Comparison of ENCODE assay signal across 8 cellular contexts in the genomic region with DNA sequence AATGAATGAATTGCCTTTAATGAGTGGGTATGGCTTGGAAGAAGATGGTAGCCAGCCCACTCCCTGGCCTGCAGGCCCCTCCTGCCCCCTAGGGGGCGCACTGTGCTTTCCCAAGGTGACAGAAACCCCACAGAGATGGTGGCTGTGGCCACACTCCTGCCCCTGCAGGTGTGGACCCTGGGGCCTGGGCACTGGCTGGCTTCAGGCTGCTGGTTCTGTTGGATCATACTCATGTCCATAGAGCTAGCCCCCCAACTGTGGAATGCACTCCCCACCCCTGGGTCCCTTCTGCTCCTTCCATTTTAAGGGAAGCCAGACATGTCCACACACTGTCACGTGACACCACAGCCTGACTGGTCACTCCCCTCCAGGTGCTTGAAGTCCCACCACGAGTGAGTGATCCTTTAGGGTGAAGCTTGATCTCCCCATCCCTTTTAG. TPM values are rescaled to one million over a fixed set of nuclear protein-coding genes. Genes with fewer than 3 reads are reported as not detected.
A peak's percentile ranks its signal among the peaks of the same experiment; 100 is the strongest.
DNase-seq lines count a peak whose midpoint lies in the region; ATAC-seq, FAIRE-seq and TF ChIP-seq lines count a peak whose summit lies in the region.

No MANE protein-coding gene starts in this region.

- no peak overlapping the region for H3K4me2 ChIP-seq in astrocyte (ENCODE audit: low read length)

- H3K4me3 Mint-ChIP-seq in astrocyte (ENCODE audit: unreplicated experiment): no peak overlapping the region

- no peak overlapping the region for H3K4me3 ChIP-seq in GM06990 (replicated peaks; ENCODE audit: low read depth, low read length)
- H3K4me3 ChIP-seq in astrocyte (ENCODE audit: insufficient read depth, low read depth, low read length): no peak overlapping the region
- H3K4me3 ChIP-seq in kidney epithelial cell (ENCODE audit: low read depth, low read length): no peak overlapping the region

- peak; percentile 45 for ATAC-seq in HG02610 (IDR thresholded peaks at IDR 0.05; ENCODE audit: unreplicated experiment)
- ATAC-seq in HG02970 (IDR thresholded peaks at IDR 0.05; ENCODE audit: low FRiP score, unreplicated experiment): no peak

- H4K20me1 ChIP-seq in astrocyte (ENCODE audit: insufficient read depth, low read length): peaks cover 21% of the 10 kb centered on the region

- H3K9me3 ChIP-seq in astrocyte (ENCODE audit: insufficient read depth, low read depth, low read length): no peaks in the 10 kb centered on the region

- H3K27me3 ChIP-seq in GM06990 (replicated peaks; ENCODE audit: control insufficient read depth, insufficient read depth, low read length): peaks cover 1% of the 10 kb centered on the region
- H3K27me3 ChIP-seq in astrocyte (ENCODE audit: insufficient read depth, low read length): no peaks in the 10 kb centered on the region
- no peaks in the 10 kb centered on the region for H3K27me3 ChIP-seq in kidney epithelial cell (ENCODE audit: control insufficient read depth, insufficient read depth, low read length)

- no peaks in the 10 kb centered on the region for H3K27me3 Mint-ChIP-seq in astrocyte (ENCODE audit: low read depth, unreplicated experiment)

- H3K9ac ChIP-seq in astrocyte (ENCODE audit: low read length): no peak overlapping the region

- no peak overlapping the region for H2AFZ ChIP-seq in astrocyte (ENCODE audit: low read depth, low read length)

- TF ChIP-seq CTCF in GM06990 (IDR thresholded peaks at IDR 0.05; ENCODE audit: insufficient read depth, low read length, poor library complexity, severe bottlenecking) (peak; percentile 86), astrocyte (IDR thresholded peaks at IDR 0.05; ENCODE audit: insufficient read depth, low read depth, low read length) (peak; percentile 63), kidney epithelial cell (IDR thresholded peaks at IDR 0.05; ENCODE audit: insufficient read depth, low read length, poor library complexity, severe bottlenecking) (peak; percentile 77)

- H3K36me3 Mint-ChIP-seq in astrocyte (ENCODE audit: low read depth, unreplicated experiment): peaks cover 8% of the 10 kb centered on the region

- peaks cover 40% of the 10 kb centered on the region for H3K4me1 Mint-ChIP-seq in astrocyte (ENCODE audit: low read depth, unreplicated experiment)

- H3K79me2 ChIP-seq in astrocyte (ENCODE audit: insufficient read depth, low read length): peaks cover 21% of the 10 kb centered on the region

- H3K27ac Mint-ChIP-seq in astrocyte (ENCODE audit: unreplicated experiment): no peak overlapping the region

- H3K4me1 ChIP-seq in astrocyte (ENCODE audit: insufficient read depth, low read length): peaks cover 65% of the 10 kb centered on the region

- peak; percentile 37 for DNase-seq in GM06990 (ENCODE audit: extremely low read depth, insufficient read length)
- peak; percentile 45 for DNase-seq in SK-N-DZ (ENCODE audit: low spot score)
- DNase-seq in astrocyte (ENCODE audit: low read depth): no peak
- DNase-seq in kidney epithelial cell (ENCODE audit: low read depth): no peak
- peak; percentile 52 to 62 for DNase-seq in stimulated activated CD8-positive, alpha-beta memory T cell treated with anti-CD3 and anti-CD28 coated beads, Interleukin-2, amount 100 ng/mL, for 48 hours (ENCODE audit: low read depth in 2 of 2)
- DNase-seq in SHP77 treated with DMSO at 0.1 percent for 48 hours (lab: John Stamatoyannopoulos, UW): no peak

- no peak for FAIRE-seq in astrocyte (lab: Jason Lieb, UNC)

- H3K36me3 ChIP-seq in GM06990 (ENCODE audit: control insufficient read depth, insufficient read depth, low read length) (no peaks in the 10 kb centered on the region), astrocyte (ENCODE audit: insufficient read depth, low read length) (no peaks in the 10 kb centered on the region), kidney epithelial cell (ENCODE audit: control insufficient read depth, insufficient read depth, low read length) (no peaks in the 10 kb centered on the region)

- H3K27ac ChIP-seq in astrocyte (ENCODE audit: low read depth, low read length): no peak overlapping the region

- no peaks in the 10 kb centered on the region for H3K9me3 Mint-ChIP-seq in astrocyte (ENCODE audit: unreplicated experiment)

RNA-seq across cellular contexts. Expression of a gene that starts 44.8 kb away (rescaled TPM):
- 1.1 and 2.0 TPM in 2 replicates for polyA plus RNA-seq in SK-N-DZ (2014; cell fraction: cytosol; rRNA removed)
- polyA plus RNA-seq in SK-N-DZ (2014; cell fraction: nucleus; rRNA removed): 0.60 and 0.84 TPM in 2 replicates
- total RNA-seq in astrocyte: 21.4 and 26.2 TPM in 2 replicates
- 6.2 and 8.6 TPM in 2 replicates for total RNA-seq in kidney epithelial cell

RNA-seq across cellular contexts. Expression of a gene that starts 53.3 kb away (rescaled TPM):
- polyA plus RNA-seq in SK-N-DZ (2014; cell fraction: cytosol; rRNA removed): 109 and 110 TPM in 2 replicates
- polyA plus RNA-seq in SK-N-DZ (2014; cell fraction: nucleus; rRNA removed): 98.3 and 106 TPM in 2 replicates
- total RNA-seq in astrocyte: 25.3 and 31.7 TPM in 2 replicates
- 71.7 and 80.6 TPM in 2 replicates for total RNA-seq in kidney epithelial cell

Comparison
In these comparisons a context has a peak if more than half of its experiments do, and no peak if none do; other contexts are left out.
1. DNase-seq: peak in GM06990 (single experiment), SK-N-DZ (single experiment) and stimulated activated CD8-positive, alpha-beta memory T cell treated with anti-CD3 and anti-CD28 coated beads, Interleukin-2, amount 100 ng/mL, for 48 hours (2 of 2); none in astrocyte (single experiment), kidney epithelial cell (single experiment) and SHP77 treated with DMSO at 0.1 percent for 48 hours (single experiment).
2. Peak in every context shown above with its lines, with median percentiles within 50 percentile points of each other: CTCF ChIP-seq.